ENCODE assay signal across 8 cellular contexts in genomic region chr17:42578282-42578869, GRCh38. TPM values are rescaled to one million over a fixed set of nuclear protein-coding genes. Genes with fewer than 3 reads are reported as not detected.
DNase-seq lines count a peak whose midpoint lies in the region; ATAC-seq, FAIRE-seq and TF ChIP-seq lines count a peak whose summit lies in the region.

No MANE protein-coding gene starts in this region.

- no peaks in the 10 kb centered on the region for H4K20me1 ChIP-seq in keratinocyte (ENCODE audit: control insufficient read depth, extremely low read depth, insufficient read depth, low read length)

- DNase-seq in A549 (ENCODE audit: low read depth in 1 of 2, low spot score in 1 of 2) = peak; percentile 85 to 98
- peak; percentile 85 for DNase-seq in NCI-H2227 (lab: John Stamatoyannopoulos, UW; ENCODE audit: unreplicated experiment)
- peak; percentile 61 for DNase-seq in activated B cell treated with CpG ODN at 0.5 μM for 24 hours
- no peak for DNase-seq in chondrocyte (ENCODE audit: low spot score)
- DNase-seq in keratinocyte (ENCODE audit: low read depth, low spot score) = no peak
- peak; percentile 63 to 80 (median 65) for DNase-seq in stimulated activated CD4-positive, alpha-beta T cell treated with anti-CD3 and anti-CD28 coated beads, Interleukin-12 subunit alpha, Interleukin-12 subunit beta, amount 100 ng/mL, for 48 hours (ENCODE audit: low read depth in 2 of 3, low spot score in 1 of 3)

- peaks cover 28 to 40% of the 10 kb centered on the region in 2 experiments for H3K36me3 ChIP-seq in keratinocyte (ENCODE audit: control insufficient read depth in 2 of 2, extremely low read depth in 1 of 2, insufficient read depth in 2 of 2, low read length in 2 of 2)

- intact Hi-C loops in activated B cell treated with CpG ODN at 0.5 μM for 24 hours (cut with micrococcal nuclease) = loop anchor here (1.0 to 2.0 kb wide), 9 partner anchors 24 to 420 kb away; partner anchors contain the start of genes BECN1, RETREG3, RPL27 and TUBG1

- H3K27ac ChIP-seq in A549 = peak overlapping the region; percentile 87 to 94
- peak overlapping the region; percentile 79 for H3K27ac ChIP-seq in keratinocyte (ENCODE audit: control insufficient read depth, insufficient read depth, low read length)

- H3K4me2 ChIP-seq in A549 (peak overlapping the region; percentile 92), keratinocyte (ENCODE audit: control insufficient read depth, extremely low read depth, insufficient read depth, low read depth, low read length) (peak overlapping the region; percentile 88)

- ATAC-seq in A549 (peak; percentile 80 to 85), GM18520 (IDR thresholded peaks at IDR 0.05; ENCODE audit: unreplicated experiment) (peak; percentile 36), HG03175 (IDR thresholded peaks at IDR 0.05; ENCODE audit: unreplicated experiment) (peak; percentile 53), activated B cell treated with CpG ODN at 0.5 μM for 24 hours (ENCODE audit: low read depth) (peak; percentile 55)

- 7% methylated on average over 20 of the region's 20 CpGs for WGBS in A549 (ENCODE audit: missing lambda C conversion rate)

- H3K36me3 Mint-ChIP-seq in activated B cell treated with CpG ODN at 0.5 μM for 24 hours (ENCODE audit: low read depth) = peaks cover 63% of the 10 kb centered on the region
- peaks cover 13% of the 10 kb centered on the region for H3K36me3 Mint-ChIP-seq in chondrocyte (ENCODE audit: low read depth)

- POLR2A ChIA-PET in A549 (lab: Yijun Ruan, JAX) = interaction anchor here (0.8 to 3.0 kb wide), 17 partner anchors 12 to 419 kb away, joined by 3 to 51 read pairs (median 6); partner anchors contain the start of genes BECN1, MLX, NAGLU and PLEKHH3
- POLR2A ChIA-PET in activated B cell treated with CpG ODN at 0.5 μM for 24 hours (lab: Charles Lee) = interaction anchor here (0.6 to 4.6 kb wide), 45 partner anchors 8 to 1346 kb away, joined by 3 to 62 read pairs (median 5); partner anchors contain the start of genes BECN1, COA3, MLX and NAGLU

- FAIRE-seq in A549 (lab: Jason Lieb, UNC) = no peak
- FAIRE-seq in keratinocyte (lab: Jason Lieb, UNC) = no peak

- no peaks in the 10 kb centered on the region for H3K27me3 Mint-ChIP-seq in activated B cell treated with CpG ODN at 0.5 μM for 24 hours
- no peaks in the 10 kb centered on the region for H3K27me3 Mint-ChIP-seq in chondrocyte (ENCODE audit: low read depth)

- TF ChIP-seq CTCF in A549 (IDR thresholded peaks at IDR 0.05) (peak; percentile 86), activated B cell treated with CpG ODN at 0.5 μM for 24 hours (IDR thresholded peaks at IDR 0.05) (peak; percentile 33), chondrocyte (IDR thresholded peaks at IDR 0.05) (peak; percentile 85), keratinocyte (optimal IDR thresholded peaks at IDR 0.05 in 1 of 3, IDR thresholded peaks at IDR 0.05 in 1 of 3, conservative IDR thresholded peaks at IDR 0.05 in 1 of 3; ENCODE audit: extremely low read depth in 1 of 3, insufficient read depth in 2 of 3, low read length in 3 of 3) (peak; percentile 82 to 83 (median 83))

- H3K79me2 ChIP-seq in keratinocyte (ENCODE audit: control insufficient read depth, insufficient read depth, low read length) = peaks cover 30% of the 10 kb centered on the region

- peak overlapping the region; percentile 95 for H3K4me3 Mint-ChIP-seq in activated B cell treated with CpG ODN at 0.5 μM for 24 hours
- peak overlapping the region; percentile 87 for H3K4me3 Mint-ChIP-seq in chondrocyte (ENCODE audit: unreplicated experiment)

- H3K9me1 ChIP-seq in keratinocyte (ENCODE audit: control insufficient read depth, extremely low read depth, insufficient read depth, low read length) = no peaks in the 10 kb centered on the region

- H3K27ac Mint-ChIP-seq in activated B cell treated with CpG ODN at 0.5 μM for 24 hours (peak overlapping the region; percentile 97), chondrocyte (ENCODE audit: unreplicated experiment) (peak overlapping the region; percentile 98)

- TF ChIP-seq EP300 in A549 (IDR thresholded peaks at IDR 0.05) = no peak

- dilution Hi-C loops in keratinocyte (cut with MboI; ENCODE audit: extremely low pct_ligation_motif_present, low sequenced_read_pairs) = no loop called here

- H2AFZ ChIP-seq in keratinocyte (ENCODE audit: control insufficient read depth, low read length) = no peak overlapping the region

- H3K4me3 ChIP-seq in A549 (peak overlapping the region; percentile 73), keratinocyte (ENCODE audit: control insufficient read depth in 2 of 3, extremely low read depth in 1 of 3, insufficient read depth in 2 of 3, low read depth in 1 of 3, low read length in 3 of 3) (peak overlapping the region; percentile 76 to 98 (median 92))

- peaks cover 20% of the 10 kb centered on the region; the same call in 2 of the 3 replicates for H3K4me1 ChIP-seq in A549
- peaks cover 18% of the 10 kb centered on the region for H3K4me1 ChIP-seq in keratinocyte (ENCODE audit: control insufficient read depth, extremely low read depth, insufficient read depth, low read length)

- H3K9ac ChIP-seq in keratinocyte (ENCODE audit: control insufficient read depth, extremely low read depth, insufficient read depth, low read length) = peak overlapping the region; percentile 92

- TF ChIP-seq POLR2A in A549 (IDR thresholded peaks at IDR 0.05; ENCODE audit: low read length) = peak; percentile 26; the same call in 1 of the 2 replicates

- CTCF ChIA-PET in A549 (lab: Yijun Ruan, JAX) (interaction anchor here (0.5 to 15.8 kb wide), 89 partner anchors 12 to 620 kb away, joined by 3 to 394 read pairs (median 5); partner anchors contain the start of genes AOC2, BECN1, CAVIN1 and CCR10), activated B cell treated with CpG ODN at 0.5 μM for 24 hours (lab: Charles Lee) (interaction anchor here (0.5 to 3.6 kb wide), 52 partner anchors 8 to 420 kb away, joined by 3 to 53 read pairs (median 5); partner anchors contain the start of genes BECN1, CNTNAP1, NAGLU and PSME3)

- H3K9me3 ChIP-seq in A549 (no peaks in the 10 kb centered on the region), keratinocyte (ENCODE audit: control insufficient read depth, low read depth, low read length) (no peaks in the 10 kb centered on the region)

- no peaks in the 10 kb centered on the region for H3K9me3 Mint-ChIP-seq in activated B cell treated with CpG ODN at 0.5 μM for 24 hours
- no peaks in the 10 kb centered on the region for H3K9me3 Mint-ChIP-seq in chondrocyte (ENCODE audit: low read depth)

- no peaks in the 10 kb centered on the region for H3K27me3 ChIP-seq in keratinocyte (ENCODE audit: control insufficient read depth, extremely low read depth, insufficient read depth, low read length)

- TF ChIP-seq RAD21 in A549 (conservative IDR thresholded peaks at IDR 0.05 in 1 of 2, IDR thresholded peaks at IDR 0.05 in 1 of 2) = peak; percentile 89 to 93

- H3K4me1 Mint-ChIP-seq in activated B cell treated with CpG ODN at 0.5 μM for 24 hours (peaks cover 38% of the 10 kb centered on the region), chondrocyte (ENCODE audit: low read depth) (peaks cover 25% of the 10 kb centered on the region)

RNA-seq across cellular contexts. Expression of gene PSMC3IP, which starts 0.8 kb away (rescaled TPM):
- polyA plus RNA-seq in A549 (2011; rRNA removed) (17.8 and 26.1 TPM in 2 replicates), A549 (2017; fragmentation: RNase III; extraction: RNeasy Plus Mini Kit Qiagen cat#74134 plus additional on column Dnase treatment) (37.3 to 40.7 TPM (median 37.9 TPM) in 3 replicates), keratinocyte (2.4 to 7.8 TPM (median 7.7 TPM) in 3 replicates)
- polyA plus RNA-seq in A549 (2012; cell fraction: cytosol; rRNA removed) = 26.0 and 33.5 TPM in 2 replicates
- 25.9 and 35.2 TPM in 2 replicates for polyA plus RNA-seq in A549 (2012; cell fraction: nucleus; rRNA removed)
- polyA minus RNA-seq in A549 (2011; rRNA and poly(A)+ RNA removed) = 8.3 and 9.2 TPM in 2 replicates
- total RNA-seq in activated B cell treated with CpG ODN at 0.5 μM for 24 hours (9.0 and 10.8 TPM in 2 replicates), chondrocyte (4.9 to 13.0 TPM (median 6.1 TPM) in 3 replicates)
- 4.7 TPM for polyA plus RNA-seq in keratinocyte (2011; ENCODE audit: low read depth)
- 1.8 and 2.1 TPM in 2 replicates for polyA plus RNA-seq in keratinocyte (2011; cell fraction: cytosol; rRNA removed)
- polyA plus RNA-seq in keratinocyte (2011; cell fraction: nucleus; rRNA removed) = 6.1 and 7.5 TPM in 2 replicates
- 2.0 and 6.5 TPM in 2 replicates for polyA plus RNA-seq in keratinocyte (2012; ENCODE audit: low replicate concordance)
- 0.33 to 3.3 TPM (median 1.7 TPM) in 3 replicates for polyA minus RNA-seq in keratinocyte
- not detected for polyA minus RNA-seq in keratinocyte (2011; cell fraction: cytosol; rRNA and poly(A)+ RNA removed)
- 0.95 and 2.3 TPM in 2 replicates for polyA minus RNA-seq in keratinocyte (2011; cell fraction: nucleus; rRNA and poly(A)+ RNA removed)

RNA-seq across cellular contexts. Expression of gene MLX, which starts 11.5 kb away (rescaled TPM):
- 48.0 and 48.6 TPM in 2 replicates for polyA plus RNA-seq in A549 (2011; rRNA removed)
- 34.8 and 40.4 TPM in 2 replicates for polyA plus RNA-seq in A549 (2012; cell fraction: cytosol; rRNA removed)
- 39.8 and 41.7 TPM in 2 replicates for polyA plus RNA-seq in A549 (2012; cell fraction: nucleus; rRNA removed)
- 46.3 to 48.1 TPM (median 47.0 TPM) in 3 replicates for polyA plus RNA-seq in A549 (2017; fragmentation: RNase III; extraction: RNeasy Plus Mini Kit Qiagen cat#74134 plus additional on column Dnase treatment)
- 49.3 and 59.8 TPM in 2 replicates for polyA minus RNA-seq in A549 (2011; rRNA and poly(A)+ RNA removed)
- 53.4 and 59.7 TPM in 2 replicates for total RNA-seq in activated B cell treated with CpG ODN at 0.5 μM for 24 hours
- total RNA-seq in chondrocyte = 30.1 to 37.0 TPM (median 30.3 TPM) in 3 replicates
- polyA plus RNA-seq in keratinocyte = 39.2 to 45.1 TPM (median 39.5 TPM) in 3 replicates
- 28.8 TPM for polyA plus RNA-seq in keratinocyte (2011; ENCODE audit: low read depth)
- 28.3 and 30.3 TPM in 2 replicates for polyA plus RNA-seq in keratinocyte (2011; cell fraction: cytosol; rRNA removed)
- polyA plus RNA-seq in keratinocyte (2011; cell fraction: nucleus; rRNA removed) = 41.1 and 44.6 TPM in 2 replicates
- polyA plus RNA-seq in keratinocyte (2012; ENCODE audit: low replicate concordance) = 36.7 and 38.2 TPM in 2 replicates
- polyA minus RNA-seq in keratinocyte = 34.2 to 40.4 TPM (median 35.1 TPM) in 3 replicates
- polyA minus RNA-seq in keratinocyte (2011; cell fraction: cytosol; rRNA and poly(A)+ RNA removed) = 11.9 TPM
- polyA minus RNA-seq in keratinocyte (2011; cell fraction: nucleus; rRNA and poly(A)+ RNA removed) = 8.1 and 11.6 TPM in 2 replicates

RNA-seq across cellular contexts. Expression of gene COASY, which starts 16.4 kb away (rescaled TPM):
- polyA plus RNA-seq in A549 (2011; rRNA removed) = 65.4 and 77.5 TPM in 2 replicates
- polyA plus RNA-seq in A549 (2012; cell fraction: cytosol; rRNA removed) = 116 and 139 TPM in 2 replicates
- 273 and 349 TPM in 2 replicates for polyA plus RNA-seq in A549 (2012; cell fraction: nucleus; rRNA removed)
- polyA plus RNA-seq in A549 (2017; fragmentation: RNase III; extraction: RNeasy Plus Mini Kit Qiagen cat#74134 plus additional on column Dnase treatment) = 103 to 113 TPM (median 112 TPM) in 3 replicates
- 86.3 and 94.3 TPM in 2 replicates for polyA minus RNA-seq in A549 (2011; rRNA and poly(A)+ RNA removed)
- 82.4 and 94.9 TPM in 2 replicates for total RNA-seq in activated B cell treated with CpG ODN at 0.5 μM for 24 hours
- total RNA-seq in chondrocyte = 31.2 to 57.3 TPM (median 37.1 TPM) in 3 replicates
- polyA plus RNA-seq in keratinocyte = 25.9 to 49.8 TPM (median 26.2 TPM) in 3 replicates
- polyA plus RNA-seq in keratinocyte (2011; ENCODE audit: low read depth) = 23.3 TPM
- 25.9 and 41.0 TPM in 2 replicates for polyA plus RNA-seq in keratinocyte (2011; cell fraction: cytosol; rRNA removed)
- 58.5 and 74.0 TPM in 2 replicates for polyA plus RNA-seq in keratinocyte (2011; cell fraction: nucleus; rRNA removed)
- polyA plus RNA-seq in keratinocyte (2012; ENCODE audit: low replicate concordance) = 73.0 and 73.2 TPM in 2 replicates
- 15.1 to 128 TPM (median 29.9 TPM) in 3 replicates for polyA minus RNA-seq in keratinocyte
- 46.0 TPM for polyA minus RNA-seq in keratinocyte (2011; cell fraction: cytosol; rRNA and poly(A)+ RNA removed)
- 17.7 and 25.6 TPM in 2 replicates for polyA minus RNA-seq in keratinocyte (2011; cell fraction: nucleus; rRNA and poly(A)+ RNA removed)

RNA-seq across cellular contexts. Expression of gene HSD17B1, which starts 25.7 kb away (rescaled TPM):
- polyA plus RNA-seq in A549 (2011; rRNA removed) (0.40 and 0.49 TPM in 2 replicates), A549 (2017; fragmentation: RNase III; extraction: RNeasy Plus Mini Kit Qiagen cat#74134 plus additional on column Dnase treatment) (1.2 to 1.9 TPM (median 1.5 TPM) in 3 replicates), keratinocyte (3.6 to 14.7 TPM (median 5.3 TPM) in 3 replicates)
- 1.3 and 1.4 TPM in 2 replicates for polyA plus RNA-seq in A549 (2012; cell fraction: cytosol; rRNA removed)
- polyA plus RNA-seq in A549 (2012; cell fraction: nucleus; rRNA removed) = 3.4 and 4.8 TPM in 2 replicates
- polyA minus RNA-seq in A549 (2011; rRNA and poly(A)+ RNA removed) = 0.24 and 0.29 TPM in 2 replicates
- total RNA-seq in activated B cell treated with CpG ODN at 0.5 μM for 24 hours (0.86 and 1.2 TPM in 2 replicates), chondrocyte (1.4 to 2.6 TPM (median 1.4 TPM) in 3 replicates)
- 1.2 TPM for polyA plus RNA-seq in keratinocyte (2011; ENCODE audit: low read depth)
- 2.9 and 8.8 TPM in 2 replicates for polyA plus RNA-seq in keratinocyte (2011; cell fraction: cytosol; rRNA removed)
- polyA plus RNA-seq in keratinocyte (2011; cell fraction: nucleus; rRNA removed) = 2.6 and 4.3 TPM in 2 replicates
- 6.6 and 8.9 TPM in 2 replicates for polyA plus RNA-seq in keratinocyte (2012; ENCODE audit: low replicate concordance)
- polyA minus RNA-seq in keratinocyte = 1.6 to 4.4 TPM (median 4.4 TPM) in 3 replicates
- polyA minus RNA-seq in keratinocyte (2011; cell fraction: cytosol; rRNA and poly(A)+ RNA removed) = 21.1 TPM
- polyA minus RNA-seq in keratinocyte (2011; cell fraction: nucleus; rRNA and poly(A)+ RNA removed) = 2.3 and 3.5 TPM in 2 replicates

RNA-seq across cellular contexts. Expression of gene RETREG3, which starts 30.8 kb away (rescaled TPM):
- polyA plus RNA-seq in A549 (2011; rRNA removed) = 28.3 and 45.9 TPM in 2 replicates
- 30.7 and 35.7 TPM in 2 replicates for polyA plus RNA-seq in A549 (2012; cell fraction: cytosol; rRNA removed)
- polyA plus RNA-seq in A549 (2012; cell fraction: nucleus; rRNA removed) = 28.6 and 30.0 TPM in 2 replicates
- 19.4 to 24.2 TPM (median 22.6 TPM) in 3 replicates for polyA plus RNA-seq in A549 (2017; fragmentation: RNase III; extraction: RNeasy Plus Mini Kit Qiagen cat#74134 plus additional on column Dnase treatment)
- polyA minus RNA-seq in A549 (2011; rRNA and poly(A)+ RNA removed) = 128 and 148 TPM in 2 replicates
- 60.0 and 63.5 TPM in 2 replicates for total RNA-seq in activated B cell treated with CpG ODN at 0.5 μM for 24 hours
- total RNA-seq in chondrocyte = 50.4 to 62.9 TPM (median 61.8 TPM) in 3 replicates
- polyA plus RNA-seq in keratinocyte = 25.2 to 49.5 TPM (median 32.5 TPM) in 3 replicates
- polyA plus RNA-seq in keratinocyte (2011; ENCODE audit: low read depth) = 6.4 TPM
- 18.9 and 23.3 TPM in 2 replicates for polyA plus RNA-seq in keratinocyte (2011; cell fraction: cytosol; rRNA removed)
- 50.4 and 56.8 TPM in 2 replicates for polyA plus RNA-seq in keratinocyte (2011; cell fraction: nucleus; rRNA removed)
- 29.5 and 30.2 TPM in 2 replicates for polyA plus RNA-seq in keratinocyte (2012; ENCODE audit: low replicate concordance)
- 136 to 160 TPM (median 139 TPM) in 3 replicates for polyA minus RNA-seq in keratinocyte
- 41.8 TPM for polyA minus RNA-seq in keratinocyte (2011; cell fraction: cytosol; rRNA and poly(A)+ RNA removed)
- 67.4 and 90.9 TPM in 2 replicates for polyA minus RNA-seq in keratinocyte (2011; cell fraction: nucleus; rRNA and poly(A)+ RNA removed)

Comparison
In these comparisons a context has a peak if more than half of its experiments do, and no peak if none do; other contexts are left out.
1. DNase-seq: peak in A549 (2 of 2), NCI-H2227 (single experiment), activated B cell treated with CpG ODN at 0.5 μM for 24 hours (single experiment) and stimulated activated CD4-positive, alpha-beta T cell treated with anti-CD3 and anti-CD28 coated beads, Interleukin-12 subunit alpha, Interleukin-12 subunit beta, amount 100 ng/mL, for 48 hours (3 of 3); none in chondrocyte (single experiment) and keratinocyte (single experiment).
2. CTCF ChIP-seq: peak in every context shown above with its lines; median percentile 86 in A549; 85 in chondrocyte; 83 in keratinocyte; 33 in activated B cell treated with CpG ODN at 0.5 μM for 24 hours.
3. Peak in every context shown above with its lines, with median percentiles within 50 percentile points of each other: ATAC-seq.